Comparison of ENCODE assay signal across 10 cellular contexts in the genomic region with DNA sequence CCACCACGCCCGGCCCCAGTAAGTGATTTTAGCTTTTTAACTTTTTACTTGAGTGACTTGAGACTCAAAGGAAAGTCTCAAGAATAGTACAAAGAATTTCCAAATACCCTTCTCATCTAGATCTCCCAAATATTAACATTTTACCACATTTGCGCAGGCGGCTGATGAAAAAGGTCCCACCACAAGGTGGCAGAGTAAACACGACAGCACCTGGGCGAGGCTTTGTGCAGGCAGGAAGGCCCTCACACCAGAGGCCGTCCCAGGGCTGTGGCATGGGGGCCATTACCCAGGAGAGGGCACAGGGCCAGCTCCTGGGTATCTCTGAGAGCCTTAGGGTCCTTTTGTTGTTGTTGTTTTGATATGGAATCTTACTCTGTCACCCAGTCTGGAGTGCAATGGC. TPM values are rescaled to one million over a fixed set of nuclear protein-coding genes. Genes with fewer than 3 reads are reported as not detected.
DNase-seq lines count a peak whose midpoint lies in the region; ATAC-seq and TF ChIP-seq lines count a peak whose summit lies in the region.
"Had no signal": no experiment of that assay in that cellular context is flagged by ENCODE, and none has a peak within 500 bp of the region (broad histone marks: within the 10 kb centered on the region; RNA-seq: fewer than 3 reads in every experiment).

No MANE protein-coding gene starts in this region.

- H3K4me3 Mint-ChIP-seq in Caco-2 (ENCODE audit: unreplicated experiment), result no peak overlapping the region
- H3K4me3 Mint-ChIP-seq in activated CD4-positive, alpha-beta T cell treated with anti-CD3 and anti-CD28 coated beads, Interleukin-2, amount 10 ng/mL, durations not matched to agents 24 days and 14 days, result no peak overlapping the region
- H3K4me3 Mint-ChIP-seq: IgD-negative memory B cell had no signal

- no peaks in the 10 kb centered on the region for H3K9me3 Mint-ChIP-seq in Caco-2 (ENCODE audit: unreplicated experiment)
- H3K9me3 Mint-ChIP-seq in activated CD4-positive, alpha-beta T cell treated with anti-CD3 and anti-CD28 coated beads, Interleukin-2, amount 10 ng/mL, durations not matched to agents 24 days and 14 days, result no peaks in the 10 kb centered on the region
- H3K9me3 Mint-ChIP-seq: IgD-negative memory B cell had no signal

- H3K4me2 ChIP-seq in hepatocyte, result no peak overlapping the region

- ATAC-seq in upper lobe of right lung, result peak; percentile 71
- ATAC-seq in GM18520 (IDR thresholded peaks at IDR 0.05; ENCODE audit: unreplicated experiment), result no peak
- no peak for ATAC-seq in GM21367 (IDR thresholded peaks at IDR 0.05; ENCODE audit: unreplicated experiment)

- peak; percentile 34 to 39 for TF ChIP-seq CTCF in Caco-2 (IDR thresholded peaks at IDR 0.05; ENCODE audit: insufficient read depth in 1 of 2, low read depth in 1 of 2, low read length in 1 of 2, severe bottlenecking in 1 of 2, unreplicated experiment in 1 of 2)
- peak; percentile 44 for TF ChIP-seq CTCF in hepatocyte (IDR thresholded peaks at IDR 0.05; ENCODE audit: poor library complexity)
- TF ChIP-seq CTCF in upper lobe of right lung (IDR thresholded peaks at IDR 0.05), result peak; percentile 37

- no peaks in the 10 kb centered on the region for H3K36me3 ChIP-seq in Caco-2 (ENCODE audit: control insufficient read depth, insufficient read depth, low read length)
- no peaks in the 10 kb centered on the region for H3K36me3 ChIP-seq in HAP-1 (replicated peaks)
- H3K36me3 ChIP-seq in hepatocyte (replicated peaks; ENCODE audit: insufficient read depth, low read depth), result no peaks in the 10 kb centered on the region
- no peaks in the 10 kb centered on the region for H3K36me3 ChIP-seq in upper lobe of right lung

- DNase-seq in Caco-2 (peak; percentile 39 to 42), HAP-1 (ENCODE audit: low spot score in 2 of 2) (peak; percentile 22 to 67), hepatocyte (ENCODE audit: low spot score) (peak; percentile 21), upper lobe of right lung (peak; percentile 65), hippocampal formation (lab: John Stamatoyannopoulos, UW) (no peak)
- peak; percentile 74 for DNase-seq in activated CD4-positive, alpha-beta T cell treated with anti-CD3 and anti-CD28 coated beads, Interleukin-2, amount 10 ng/mL, durations not matched to agents 24 days and 14 days

- no peak overlapping the region for H2AFZ ChIP-seq in hepatocyte

- no peaks in the 10 kb centered on the region for H3K27me3 ChIP-seq in Caco-2 (replicated peaks; ENCODE audit: control insufficient read depth, insufficient read depth, low read length)
- H3K27me3 ChIP-seq in HAP-1 (ENCODE audit: low read depth), result no peaks in the 10 kb centered on the region
- H3K27me3 ChIP-seq in hepatocyte, result no peaks in the 10 kb centered on the region
- no peaks in the 10 kb centered on the region for H3K27me3 ChIP-seq in upper lobe of right lung

- POLR2A ChIA-PET in Caco-2 (lab: Charles Lee), result no interaction called here

- BruUV-seq in Caco-2 (replicated peaks; lab: Mats Ljungman, UMichigan), result no TSS peak

- no peaks in the 10 kb centered on the region for H4K20me1 ChIP-seq in hepatocyte (ENCODE audit: insufficient read depth, poor library complexity, severe bottlenecking)

- CTCF ChIA-PET in Caco-2 (lab: Charles Lee), result interaction anchor here (0.6 kb wide), 1 partner anchor 15 kb away, joined by 4 read pairs; no protein-coding TSS in a partner anchor

- in situ Hi-C loops in HAP-1 (cut with MboI; ENCODE audit: low sequenced_read_pairs), result no loop called here

- no peaks in the 10 kb centered on the region for H3K79me2 ChIP-seq in hepatocyte

- H3K4me1 ChIP-seq in Caco-2 (no peaks in the 10 kb centered on the region), HAP-1 (no peaks in the 10 kb centered on the region), hepatocyte (ENCODE audit: insufficient read depth) (no peaks in the 10 kb centered on the region), upper lobe of right lung (no peaks in the 10 kb centered on the region)

- WGBS in hepatocyte (ENCODE audit: low lambda C conversion rate, missing lambda C conversion rate), result 50% methylated on average over 7 of the region's 7 CpGs

- H3K4me3 ChIP-seq in Caco-2 (ENCODE audit: low read depth, low read length) (no peak overlapping the region), HAP-1 (no peak overlapping the region), hepatocyte (no peak overlapping the region), upper lobe of right lung (no peak overlapping the region)

- H3K9me3 ChIP-seq in Caco-2 (no peaks in the 10 kb centered on the region), HAP-1 (no peaks in the 10 kb centered on the region), hepatocyte (ENCODE audit: low read depth) (no peaks in the 10 kb centered on the region), upper lobe of right lung (no peaks in the 10 kb centered on the region)

- H3K36me3 Mint-ChIP-seq in Caco-2 (ENCODE audit: insufficient read depth, unreplicated experiment), result no peaks in the 10 kb centered on the region
- no peaks in the 10 kb centered on the region for H3K36me3 Mint-ChIP-seq in activated CD4-positive, alpha-beta T cell treated with anti-CD3 and anti-CD28 coated beads, Interleukin-2, amount 10 ng/mL, durations not matched to agents 24 days and 14 days (ENCODE audit: low read depth)

- no peaks in the 10 kb centered on the region for H3K9me2 ChIP-seq in hepatocyte (replicated peaks; ENCODE audit: insufficient read depth)

- peaks cover 2% of the 10 kb centered on the region for H3K27me3 Mint-ChIP-seq in Caco-2 (ENCODE audit: insufficient read depth, unreplicated experiment)
- peaks cover 5% of the 10 kb centered on the region for H3K27me3 Mint-ChIP-seq in activated CD4-positive, alpha-beta T cell treated with anti-CD3 and anti-CD28 coated beads, Interleukin-2, amount 10 ng/mL, durations not matched to agents 24 days and 14 days

- H3K27ac Mint-ChIP-seq in Caco-2 (ENCODE audit: unreplicated experiment), result no peak overlapping the region
- no peak overlapping the region for H3K27ac Mint-ChIP-seq in activated CD4-positive, alpha-beta T cell treated with anti-CD3 and anti-CD28 coated beads, Interleukin-2, amount 10 ng/mL, durations not matched to agents 24 days and 14 days
- H3K27ac Mint-ChIP-seq: IgD-negative memory B cell had no signal

- no peak overlapping the region for H3K27ac ChIP-seq in hepatocyte
- H3K27ac ChIP-seq in upper lobe of right lung, result no peak overlapping the region
- H3K27ac ChIP-seq: epithelial cell of prostate had no signal

- H3K4me1 Mint-ChIP-seq in Caco-2 (ENCODE audit: low read depth, unreplicated experiment), result no peaks in the 10 kb centered on the region
- H3K4me1 Mint-ChIP-seq in activated CD4-positive, alpha-beta T cell treated with anti-CD3 and anti-CD28 coated beads, Interleukin-2, amount 10 ng/mL, durations not matched to agents 24 days and 14 days, result peaks cover 9% of the 10 kb centered on the region

- intact Hi-C loops in Caco-2 (cut with micrococcal nuclease; ENCODE audit: unreplicated experiment), result no loop called here
- intact Hi-C loops in activated CD4-positive, alpha-beta T cell treated with anti-CD3 and anti-CD28 coated beads, Interleukin-2, amount 10 ng/mL, durations not matched to agents 24 days and 14 days (cut with micrococcal nuclease), result no loop called here
- intact Hi-C loops in upper lobe of right lung (cut with DNase I), result no loop called here

RNA-seq across cellular contexts. Expression of a gene that starts 50.0 kb away (rescaled TPM):
- 70.3 and 81.6 TPM in 2 replicates for total RNA-seq in Caco-2 (2022)
- total RNA-seq in activated CD4-positive, alpha-beta T cell treated with anti-CD3 and anti-CD28 coated beads, Interleukin-2, amount 10 ng/mL, durations not matched to agents 24 days and 14 days, result 49.1 and 51.4 TPM in 2 replicates
- 58.2 and 59.7 TPM in 2 replicates for total RNA-seq in hepatocyte
- polyA plus RNA-seq in hepatocyte, result 48.4 and 51.3 TPM in 2 replicates
- total RNA-seq in upper lobe of right lung, result 57.3 TPM

Comparison
In these comparisons a context has a peak if more than half of its experiments do, and no peak if none do; other contexts are left out.
1. DNase-seq: peak in Caco-2 (2 of 2), HAP-1 (2 of 2), activated CD4-positive, alpha-beta T cell treated with anti-CD3 and anti-CD28 coated beads, Interleukin-2, amount 10 ng/mL, durations not matched to agents 24 days and 14 days (single experiment), hepatocyte (single experiment) and upper lobe of right lung (single experiment); none in hippocampal formation (0 of 2).
2. Peak in every context shown above with its lines, with median percentiles within 50 percentile points of each other: CTCF ChIP-seq.